In genomic region chr1:248686815-248687214, GRCh38 we compare ENCODE assay signal across 10 cellular contexts. TPM values are rescaled to one million over a fixed set of nuclear protein-coding genes. Genes with fewer than 3 reads are reported as not detected.
DNase-seq lines count a peak whose midpoint lies in the region; ATAC-seq, FAIRE-seq and TF ChIP-seq lines count a peak whose summit lies in the region.
"Had no signal": no experiment of that assay in that cellular context is flagged by ENCODE, and none has a peak within 500 bp of the region (broad histone marks: within the 10 kb centered on the region; RNA-seq: fewer than 3 reads in every experiment).

No MANE protein-coding gene starts in this region.

- H3K4me3 ChIP-seq in colonic mucosa: no peak overlapping the region

- no peak overlapping the region for H3K27ac Mint-ChIP-seq in WTC11
- H3K27ac Mint-ChIP-seq in T-helper 2 cell treated with Interferon-gamma antibody and Interleukin-4, amounts not matched to agents 5 μg/mL and 100 μg/mL, for 36 hours: no peak overlapping the region

- peak; percentile 62 for TF ChIP-seq CTCF in GM12873 (IDR thresholded peaks at IDR 0.05; ENCODE audit: insufficient read depth, low read depth, low read length, missing control alignments)
- TF ChIP-seq CTCF in colonic mucosa (IDR thresholded peaks at IDR 0.05): peak; percentile 38
- no peak for TF ChIP-seq CTCF in WTC11 (IDR thresholded peaks at IDR 0.05)

- CTCF ChIA-PET in WTC11 (lab: Charles Lee): no interaction called here

- intact Hi-C loops in colonic mucosa (cut with DNase I): loop anchor here (5.0 kb wide), 1 partner anchor 65 kb away; no protein-coding TSS in a partner anchor

- no peaks in the 10 kb centered on the region for H3K27me3 ChIP-seq in colonic mucosa

- H3K9ac ChIP-seq in colonic mucosa (ENCODE audit: low read depth in 2 of 2, low read length in 2 of 2): no peak overlapping the region

- no peaks in the 10 kb centered on the region for H3K4me1 Mint-ChIP-seq in WTC11
- H3K4me1 Mint-ChIP-seq in T-helper 2 cell treated with Interferon-gamma antibody and Interleukin-4, amounts not matched to agents 5 μg/mL and 100 μg/mL, for 36 hours (ENCODE audit: low read depth): peaks cover 1% of the 10 kb centered on the region

- POLR2A ChIA-PET in WTC11 (lab: Charles Lee): no interaction called here

- peaks cover 69% of the 10 kb centered on the region for H3K36me3 Mint-ChIP-seq in WTC11
- H3K36me3 Mint-ChIP-seq in T-helper 2 cell treated with Interferon-gamma antibody and Interleukin-4, amounts not matched to agents 5 μg/mL and 100 μg/mL, for 36 hours (ENCODE audit: low read depth): no peaks in the 10 kb centered on the region

- peaks cover 85% of the 10 kb centered on the region for H3K9me3 Mint-ChIP-seq in WTC11
- no peaks in the 10 kb centered on the region for H3K9me3 Mint-ChIP-seq in T-helper 2 cell treated with Interferon-gamma antibody and Interleukin-4, amounts not matched to agents 5 μg/mL and 100 μg/mL, for 36 hours

- ATAC-seq in GM19452 (IDR thresholded peaks at IDR 0.05; ENCODE audit: unreplicated experiment) (peak; percentile 78), HG03354 (IDR thresholded peaks at IDR 0.05; ENCODE audit: poor library complexity, severe bottlenecking, unreplicated experiment) (peak; percentile 79), WTC11 (no peak)

- no peak for FAIRE-seq in H54 (lab: Jason Lieb, UNC)

- H3K4me1 ChIP-seq in colonic mucosa: no peaks in the 10 kb centered on the region

- no peak for DNase-seq in colonic mucosa
- no peak for DNase-seq in WTC11 (ENCODE audit: low spot score)
- no peak for DNase-seq in H54 (ENCODE audit: insufficient read length, low spot score)
- DNase-seq in NCI-H1417 (lab: John Stamatoyannopoulos, UW): no peak
- DNase-seq in T-helper 2 cell treated with Interferon-gamma antibody and Interleukin-4, amounts not matched to agents 5 μg/mL and 100 μg/mL, for 36 hours (ENCODE audit: low spot score): no peak

- H3K27ac ChIP-seq in colonic mucosa: no peak overlapping the region

- H3K4me3 Mint-ChIP-seq in WTC11: no peak overlapping the region
- no peak overlapping the region for H3K4me3 Mint-ChIP-seq in T-helper 2 cell treated with Interferon-gamma antibody and Interleukin-4, amounts not matched to agents 5 μg/mL and 100 μg/mL, for 36 hours
- H3K4me3 Mint-ChIP-seq: central memory CD8-positive, alpha-beta T cell had no signal

- TF ChIP-seq POLR2A in H54 (IDR thresholded peaks at IDR 0.05; ENCODE audit: low read depth, low read length): no peak

- H3K9me3 ChIP-seq in colonic mucosa: no peaks in the 10 kb centered on the region

- H3K27me3 Mint-ChIP-seq in WTC11 (ENCODE audit: low read depth): peaks cover 15% of the 10 kb centered on the region
- H3K27me3 Mint-ChIP-seq in T-helper 2 cell treated with Interferon-gamma antibody and Interleukin-4, amounts not matched to agents 5 μg/mL and 100 μg/mL, for 36 hours (ENCODE audit: low read depth): no peaks in the 10 kb centered on the region

- no peaks in the 10 kb centered on the region for H3K36me3 ChIP-seq in colonic mucosa

TF ChIP-seq in WTC11, 78 proteins besides CTCF, POLR2A, EP300 and RAD21:
- TF ChIP-seq E2F5 (CRISPR knock-in tag; IDR thresholded peaks at IDR 0.05): no peak
- no peak for TF ChIP-seq FOXJ3 (CRISPR knock-in tag; IDR thresholded peaks at IDR 0.05; ENCODE audit: borderline replicate concordance)
- no peak for TF ChIP-seq JUN (CRISPR knock-in tag; IDR thresholded peaks at IDR 0.05)
- no peak for TF ChIP-seq ZNF219 (CRISPR knock-in tag; IDR thresholded peaks at IDR 0.05; ENCODE audit: borderline replicate concordance)
- TF ChIP-seq ZNF138 (CRISPR knock-in tag; conservative IDR thresholded peaks at IDR 0.05): no peak
- TF ChIP-seq TEAD4 (CRISPR knock-in tag; IDR thresholded peaks at IDR 0.05): no peak
- TF ChIP-seq CREM (CRISPR knock-in tag; IDR thresholded peaks at IDR 0.05): no peak
- TF ChIP-seq, protein P1, sequence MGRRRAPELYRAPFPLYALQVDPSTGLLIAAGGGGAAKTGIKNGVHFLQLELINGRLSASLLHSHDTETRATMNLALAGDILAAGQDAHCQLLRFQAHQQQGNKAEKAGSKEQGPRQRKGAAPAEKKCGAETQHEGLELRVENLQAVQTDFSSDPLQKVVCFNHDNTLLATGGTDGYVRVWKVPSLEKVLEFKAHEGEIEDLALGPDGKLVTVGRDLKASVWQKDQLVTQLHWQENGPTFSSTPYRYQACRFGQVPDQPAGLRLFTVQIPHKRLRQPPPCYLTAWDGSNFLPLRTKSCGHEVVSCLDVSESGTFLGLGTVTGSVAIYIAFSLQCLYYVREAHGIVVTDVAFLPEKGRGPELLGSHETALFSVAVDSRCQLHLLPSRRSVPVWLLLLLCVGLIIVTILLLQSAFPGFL (CRISPR knock-in tag; IDR thresholded peaks at IDR 0.05; ENCODE audit: borderline replicate concordance): no peak
- TF ChIP-seq STAT6 (CRISPR knock-in tag; conservative IDR thresholded peaks at IDR 0.05; ENCODE audit: low read depth): no peak
- no peak for TF ChIP-seq EMX1 (CRISPR knock-in tag; IDR thresholded peaks at IDR 0.05)
- TF ChIP-seq NFYB (CRISPR knock-in tag; conservative IDR thresholded peaks at IDR 0.05; ENCODE audit: low read depth): no peak
- TF ChIP-seq FOXK1 (CRISPR knock-in tag; IDR thresholded peaks at IDR 0.05): no peak
- no peak for TF ChIP-seq MXD4 (CRISPR knock-in tag; IDR thresholded peaks at IDR 0.05; ENCODE audit: borderline replicate concordance)
- TF ChIP-seq KAT7 (CRISPR knock-in tag; IDR thresholded peaks at IDR 0.05; ENCODE audit: borderline replicate concordance): no peak
- TF ChIP-seq MYBL2 (CRISPR knock-in tag; IDR thresholded peaks at IDR 0.05): no peak
- TF ChIP-seq, protein P2, sequence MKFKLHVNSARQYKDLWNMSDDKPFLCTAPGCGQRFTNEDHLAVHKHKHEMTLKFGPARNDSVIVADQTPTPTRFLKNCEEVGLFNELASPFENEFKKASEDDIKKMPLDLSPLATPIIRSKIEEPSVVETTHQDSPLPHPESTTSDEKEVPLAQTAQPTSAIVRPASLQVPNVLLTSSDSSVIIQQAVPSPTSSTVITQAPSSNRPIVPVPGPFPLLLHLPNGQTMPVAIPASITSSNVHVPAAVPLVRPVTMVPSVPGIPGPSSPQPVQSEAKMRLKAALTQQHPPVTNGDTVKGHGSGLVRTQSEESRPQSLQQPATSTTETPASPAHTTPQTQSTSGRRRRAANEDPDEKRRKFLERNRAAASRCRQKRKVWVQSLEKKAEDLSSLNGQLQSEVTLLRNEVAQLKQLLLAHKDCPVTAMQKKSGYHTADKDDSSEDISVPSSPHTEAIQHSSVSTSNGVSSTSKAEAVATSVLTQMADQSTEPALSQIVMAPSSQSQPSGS (CRISPR knock-in tag; IDR thresholded peaks at IDR 0.05; ENCODE audit: borderline replicate concordance, low read depth): no peak
- TF ChIP-seq GTF2I (CRISPR knock-in tag; conservative IDR thresholded peaks at IDR 0.05): no peak
- no peak for TF ChIP-seq ATF1 (CRISPR knock-in tag; IDR thresholded peaks at IDR 0.05)
- no peak for TF ChIP-seq NR3C1 (CRISPR knock-in tag; conservative IDR thresholded peaks at IDR 0.05; ENCODE audit: low read depth)

RNA-seq across cellular contexts. Expression of gene OR14I1, which starts 15.8 kb away (rescaled TPM):
- not detected for total RNA-seq in colonic mucosa
- not detected in 3 replicates for total RNA-seq in WTC11 (2021)
- total RNA-seq: NCI-H460 had no signal

RNA-seq across cellular contexts. Expression of gene OR2T27, which starts 31.5 kb away (rescaled TPM):
- not detected for total RNA-seq in colonic mucosa
- not detected in 3 replicates for total RNA-seq in WTC11 (2021)
- total RNA-seq: NCI-H460 had no signal

RNA-seq across cellular contexts. Expression of gene OR2T35, which starts 41.7 kb away (rescaled TPM):
- not detected for total RNA-seq in colonic mucosa
- total RNA-seq in WTC11 (2021): not detected in 3 replicates
- total RNA-seq: NCI-H460 had no signal

RNA-seq across cellular contexts. Expression of gene OR2T11, which starts 51.9 kb away (rescaled TPM):
- not detected for total RNA-seq in colonic mucosa
- total RNA-seq in WTC11 (2021): not detected in 3 replicates
- total RNA-seq: NCI-H460 had no signal
